8 cellular contexts compared by ENCODE assay signal in the genomic region with DNA sequence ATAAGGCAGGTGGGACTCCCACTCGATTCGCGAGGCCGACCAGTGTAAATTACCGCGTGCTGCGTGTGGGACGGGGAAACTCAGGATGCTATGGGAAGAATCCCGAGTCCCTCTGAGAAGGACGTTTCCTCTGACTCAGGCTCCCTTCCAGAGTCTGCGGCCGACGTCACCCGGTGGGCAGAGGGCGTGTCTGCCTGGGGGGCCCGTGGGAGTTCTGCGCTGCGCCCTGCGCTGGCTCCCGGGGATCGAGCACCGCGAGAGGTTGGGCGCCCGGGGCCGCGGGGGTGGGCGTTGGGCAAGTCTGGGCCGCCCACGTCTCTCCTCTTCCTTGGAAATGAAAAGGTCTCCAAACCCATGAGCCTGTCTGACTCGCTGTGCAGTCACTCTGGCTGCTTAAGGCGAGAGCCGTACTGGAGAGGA. TPM values are rescaled to one million over a fixed set of nuclear protein-coding genes. Genes with fewer than 3 reads are reported as not detected.
DNase-seq lines count a peak whose midpoint lies in the region; ATAC-seq and TF ChIP-seq lines count a peak whose summit lies in the region.

No MANE protein-coding gene starts in this region.

- peaks cover 13 to 18% of the 10 kb centered on the region in 2 experiments for H3K4me1 ChIP-seq in neutrophil (ENCODE audit: control insufficient read depth in 1 of 2, insufficient read depth in 1 of 2, low read depth in 1 of 2, low read length in 1 of 2)

- H3K27me3 ChIP-seq in neutrophil: peaks cover 85% of the 10 kb centered on the region

- DNase-seq in GM13976 (ENCODE audit: low spot score) (peak; percentile 56), LoVo (ENCODE audit: low spot score) (peak; percentile 66), activated T-cell treated with anti-CD3 and anti-CD28 coated beads for 4 hours (peak; percentile 36), fibroblast of pulmonary artery (ENCODE audit: low read depth) (peak; percentile 77), type B pancreatic cell (ENCODE audit: extremely low spot score, unreplicated experiment) (peak; percentile 81), NCI-H2196 treated with DMSO at 0.1 percent for 48 hours (lab: John Stamatoyannopoulos, UW; ENCODE audit: unreplicated experiment) (no peak)

- H3K27me3 Mint-ChIP-seq in type B pancreatic cell: peaks cover 12% of the 10 kb centered on the region

- H3K27ac ChIP-seq in neutrophil: no peak overlapping the region

- peak overlapping the region; percentile 70 for H3K4me3 ChIP-seq in fibroblast of pulmonary artery (replicated peaks; ENCODE audit: low read depth, low read length)
- peak overlapping the region; percentile 46 to 67 for H3K4me3 ChIP-seq in neutrophil (ENCODE audit: low read depth in 1 of 2, low read length in 1 of 2)

- H3K36me3 ChIP-seq in neutrophil: no peaks in the 10 kb centered on the region

- H3K9me3 Mint-ChIP-seq in type B pancreatic cell: peaks cover 5% of the 10 kb centered on the region

- H3K27ac Mint-ChIP-seq in type B pancreatic cell: peak overlapping the region; percentile 96

- no peaks in the 10 kb centered on the region for H3K9me3 ChIP-seq in neutrophil

- peaks cover 4% of the 10 kb centered on the region for H3K36me3 Mint-ChIP-seq in type B pancreatic cell

- TF ChIP-seq CTCF in GM13976 (IDR thresholded peaks at IDR 0.05; ENCODE audit: borderline replicate concordance, control extremely low read depth, extremely low read depth, insufficient read depth, missing control alignments) (no peak), fibroblast of pulmonary artery (IDR thresholded peaks at IDR 0.05; ENCODE audit: low read length, missing control alignments) (no peak), neutrophil (IDR thresholded peaks at IDR 0.05) (no peak), type B pancreatic cell (conservative IDR thresholded peaks at IDR 0.05) (no peak)

- no peak for ATAC-seq in GM19467 (IDR thresholded peaks at IDR 0.05; ENCODE audit: unreplicated experiment)

- peak overlapping the region; percentile 88 for H3K4me3 Mint-ChIP-seq in type B pancreatic cell

- H3K4me1 Mint-ChIP-seq in type B pancreatic cell (ENCODE audit: unreplicated experiment): peaks cover 7% of the 10 kb centered on the region

- in situ Hi-C loops in GM13976 (cut with MboI; ENCODE audit: low sequenced_read_pairs, unreplicated experiment): no loop called here

RNA-seq across cellular contexts. Expression of gene NIPAL1, which starts 0.5 kb away (rescaled TPM):
- total RNA-seq in type B pancreatic cell (ENCODE audit: low replicate concordance): 13.9 and 44.6 TPM in 2 replicates

RNA-seq across cellular contexts. Expression of gene CNGA1, which starts 0.6 kb away (rescaled TPM):
- 1.0 and 5.3 TPM in 2 replicates for total RNA-seq in type B pancreatic cell (ENCODE audit: low replicate concordance)
